ENCODE assay signal across 8 cellular contexts in genomic region chr11:119094816-119095065, GRCh38. TPM values are rescaled to one million over a fixed set of nuclear protein-coding genes. Genes with fewer than 3 reads are reported as not detected.
DNase-seq lines count a peak whose midpoint lies in the region; ATAC-seq, FAIRE-seq and TF ChIP-seq lines count a peak whose summit lies in the region.

No MANE protein-coding gene starts in this region.

- TF ChIP-seq POLR2A in gastrocnemius medialis (IDR thresholded peaks at IDR 0.05): no peak

- H3K9me3 ChIP-seq in OCI-LY3 (ENCODE audit: insufficient read depth, low read length): no peaks in the 10 kb centered on the region
- H3K9me3 ChIP-seq in iPS-20b (ENCODE audit: insufficient read depth, low read depth, low read length): no peaks in the 10 kb centered on the region
- no peaks in the 10 kb centered on the region for H3K9me3 ChIP-seq in gastrocnemius medialis

- TF ChIP-seq CTCF in AG10803 (conservative IDR thresholded peaks at IDR 0.05; ENCODE audit: low read length): peak; percentile 65
- TF ChIP-seq CTCF in GM12874 (IDR thresholded peaks at IDR 0.05; ENCODE audit: insufficient read depth, low read depth, low read length): peak; percentile 80
- TF ChIP-seq CTCF in OCI-LY3 (IDR thresholded peaks at IDR 0.05; ENCODE audit: low read depth, low read length): peak; percentile 56; the same call in 1 of the 2 replicates
- TF ChIP-seq CTCF in brain microvascular endothelial cell (IDR thresholded peaks at IDR 0.05; ENCODE audit: low read depth, low read length, missing control alignments): peak; percentile 80
- peak in 4 of 5 experiments; percentile 67 to 89 (median 84) for TF ChIP-seq CTCF in gastrocnemius medialis (IDR thresholded peaks at IDR 0.05 in 4 of 5, conservative IDR thresholded peaks at IDR 0.05 in 1 of 5)

- intact Hi-C loops in gastrocnemius medialis (cut with DNase I; ENCODE audit: low total_unique reads): loop anchor here (1.0 to 2.0 kb wide), 5 partner anchors 27 to 166 kb away; partner anchors contain the start of genes HYOU1 and VPS11

- peak; percentile 27 for ATAC-seq in HG02840 (IDR thresholded peaks at IDR 0.05; ENCODE audit: low FRiP score, unreplicated experiment)
- peak; percentile 79 to 82 for ATAC-seq in gastrocnemius medialis

- H2AFZ ChIP-seq in OCI-LY3 (ENCODE audit: low read depth, low read length): no peak overlapping the region

- peak overlapping the region; percentile 73 for H3K27ac ChIP-seq in OCI-LY3 (ENCODE audit: low read length)
- H3K27ac ChIP-seq in brain microvascular endothelial cell: peak overlapping the region; percentile 32
- peak overlapping the region; percentile 88 for H3K27ac ChIP-seq in iPS-20b (ENCODE audit: low read length)
- H3K27ac ChIP-seq in gastrocnemius medialis: peak overlapping the region; percentile 91 to 98 (median 94)

- H3K4me2 ChIP-seq in OCI-LY3 (ENCODE audit: low read length): peak overlapping the region; percentile 96

- peaks cover 26% of the 10 kb centered on the region for H4K20me1 ChIP-seq in OCI-LY3 (ENCODE audit: insufficient read depth, low read length)

- in situ Hi-C loops in brain microvascular endothelial cell (cut with HindIII; ENCODE audit: low pct_ligation_motif_present, low sequenced_read_pairs): no loop called here
- in situ Hi-C loops in gastrocnemius medialis (cut with MboI; ENCODE audit: low sequenced_read_pairs in 4 of 4): loop anchor here in 1 of 4 donors (5.0 kb wide), 1 partner anchor 108 kb away; no protein-coding TSS in a partner anchor

- H3K4me3 ChIP-seq in AG10803 (ENCODE audit: low read length): peak overlapping the region; percentile 75
- peak overlapping the region; percentile 97 for H3K4me3 ChIP-seq in OCI-LY3 (ENCODE audit: low read length)
- peak overlapping the region; percentile 81 for H3K4me3 ChIP-seq in brain microvascular endothelial cell (ENCODE audit: low read depth, low read length)
- H3K4me3 ChIP-seq in iPS-20b (ENCODE audit: low read length): peak overlapping the region; percentile 83
- peak overlapping the region; percentile 69 to 99 (median 88) for H3K4me3 ChIP-seq in gastrocnemius medialis

- H3K4me1 ChIP-seq in OCI-LY3 (ENCODE audit: low read length) (peaks cover 31% of the 10 kb centered on the region), iPS-20b (ENCODE audit: insufficient read depth, low read length) (peaks cover 4% of the 10 kb centered on the region; the same call in 1 of the 2 replicates), gastrocnemius medialis (peaks cover 13 to 21% of the 10 kb centered on the region in 2 donors)

- DNase-seq in AG10803 (ENCODE audit: low read depth) (peak; percentile 88), brain microvascular endothelial cell (peak; percentile 77), gastrocnemius medialis (peak; percentile 77 to 90), HTR-8/SVneo (ENCODE audit: insufficient read length, low spot score) (no peak)

- H3K79me2 ChIP-seq in OCI-LY3 (ENCODE audit: low read length): peaks cover 38% of the 10 kb centered on the region

- H3K9ac ChIP-seq in OCI-LY3 (ENCODE audit: low read length) (peak overlapping the region; percentile 92), iPS-20b (ENCODE audit: low read depth, low read length) (peak overlapping the region; percentile 99)

- peaks cover 58% of the 10 kb centered on the region for H3K36me3 ChIP-seq in OCI-LY3 (replicated peaks; ENCODE audit: low read depth, low read length)
- peaks cover 30% of the 10 kb centered on the region for H3K36me3 ChIP-seq in brain microvascular endothelial cell (replicated peaks)
- peaks cover 71% of the 10 kb centered on the region for H3K36me3 ChIP-seq in iPS-20b (ENCODE audit: insufficient read depth, low read depth, low read length)
- peaks cover 0 to 36% of the 10 kb centered on the region in 2 donors for H3K36me3 ChIP-seq in gastrocnemius medialis

- no peak for FAIRE-seq in HTR-8/SVneo (lab: Jason Lieb, UNC)

- no peaks in the 10 kb centered on the region for H3K27me3 ChIP-seq in OCI-LY3 (ENCODE audit: low read depth, low read length)
- no peaks in the 10 kb centered on the region for H3K27me3 ChIP-seq in brain microvascular endothelial cell (replicated peaks)
- H3K27me3 ChIP-seq in iPS-20b (ENCODE audit: insufficient read depth, low read length): no peaks in the 10 kb centered on the region
- H3K27me3 ChIP-seq in gastrocnemius medialis: no peaks in the 10 kb centered on the region

RNA-seq across cellular contexts. Expression of gene DPAGT1, which starts 6.9 kb away (rescaled TPM):
- total RNA-seq in gastrocnemius medialis: 10 to 100 TPM in 3 of 4 donors, 1 to 10 TPM in 1; 8.9 to 34.0 (median 15.1) TPM

RNA-seq across cellular contexts. Expression of gene HMBS, which starts 10.1 kb away (rescaled TPM):
- 10 to 100 TPM in 3 of 4 donors, 1 to 10 TPM in 1; 8.7 to 31.1 (median 14.5) TPM for total RNA-seq in gastrocnemius medialis

RNA-seq across cellular contexts. Expression of gene C2CD2L, which starts 12.4 kb away (rescaled TPM):
- total RNA-seq in gastrocnemius medialis: 10 to 100 TPM; 10.0 to 30.7 (median 18.7) TPM

RNA-seq across cellular contexts. Expression of gene HINFP, which starts 26.6 kb away (rescaled TPM):
- total RNA-seq in gastrocnemius medialis: 10 to 100 TPM in 3 of 4 donors, 1 to 10 TPM in 1; 8.1 to 17.8 (median 15.3) TPM

RNA-seq across cellular contexts. Expression of gene VPS11, which starts 27.1 kb away (rescaled TPM):
- 10 to 100 TPM; 16.5 to 25.9 (median 20.3) TPM for total RNA-seq in gastrocnemius medialis

Comparison
In these comparisons a context has a peak if more than half of its experiments do, and no peak if none do; other contexts are left out.
1. H3K27ac ChIP-seq: peak in every context shown above with its lines; median percentile 94 in gastrocnemius medialis; 88 in iPS-20b; 73 in OCI-LY3; 32 in brain microvascular endothelial cell.